ENCODE assay signal across 10 cellular contexts in genomic region chr7:30665449-30665848, GRCh38. TPM values are rescaled to one million over a fixed set of nuclear protein-coding genes. Genes with fewer than 3 reads are reported as not detected.
"Had no signal": no experiment of that assay in that cellular context is flagged by ENCODE, and none has a peak within 500 bp of the region (broad histone marks: within the 10 kb centered on the region; RNA-seq: fewer than 3 reads in every experiment).

No MANE protein-coding gene starts in this region.

- H3K9me3 ChIP-seq: HAP-1 had no signal

- H3K4me3 ChIP-seq: GM23248, HAP-1 had no signal

- H3K36me3 ChIP-seq: HAP-1 had no signal

- FAIRE-seq: HepG2 had no signal

- ATAC-seq: HepG2 had no signal

- H3K4me1 ChIP-seq: HAP-1 had no signal

- H3K27ac ChIP-seq: GM23248, HL-60 had no signal

- H3K9ac ChIP-seq: GM23248 had no signal

- DNase-seq: GM23248, GOT3, H7, KBM-7 had no signal

RNA-seq across cellular contexts. Expression of gene CRHR2, which starts 16.8 kb away (rescaled TPM):
- total RNA-seq: GM23248, H4, H7, HepG2, HT1080 had no signal
- polyA plus RNA-seq: HepG2, IgD-negative memory B cell had no signal
